ENCODE assay signal across 25 cellular contexts in the genomic region with DNA sequence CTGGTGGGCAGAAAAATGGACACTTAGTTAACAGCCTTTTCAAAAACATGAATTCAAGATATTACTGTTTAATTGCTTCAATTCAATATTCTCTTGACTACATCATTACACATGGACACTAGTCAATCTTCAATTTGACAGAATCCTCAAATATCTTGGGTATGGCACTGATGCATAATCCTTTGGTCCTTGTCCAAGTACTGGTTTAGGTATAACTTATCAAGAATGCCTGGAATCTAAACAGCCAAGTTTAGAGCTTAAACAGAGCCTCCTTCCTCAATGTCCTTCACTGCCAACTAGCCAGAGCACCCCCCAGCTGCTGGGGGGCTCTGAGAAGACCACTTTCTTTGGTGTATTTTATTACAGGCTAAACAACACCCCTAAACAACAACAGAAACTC.
"Had no signal": no experiment of that assay in that cellular context is flagged by ENCODE, and none has a peak within 500 bp of the region (broad histone marks: within the 10 kb centered on the region; RNA-seq: fewer than 3 reads in every experiment).

No MANE protein-coding gene starts in this region.

- H3K4me2 ChIP-seq: hepatocyte, smooth muscle cell had no signal

- FAIRE-seq: pancreas, TTC549 had no signal

- H2AFZ ChIP-seq: hepatocyte had no signal

- ATAC-seq: activated naive CD4-positive, alpha-beta T cell treated with anti-CD3 and anti-CD28 coated beads, Interleukin-2, amount 50 U/mL, for 72 hours; activated T-helper 17 cell treated with anti-CD3 and anti-CD28 coated beads, Interleukin-2, amount 50 U/mL, for 72 hours; esophagus mucosa; left colon; naive thymus-derived CD4-positive, alpha-beta T cell; pancreas; right lobe of liver; stimulated activated memory B cell treated with anti-CD40 and anti-IgM and Interleukin-4, amounts not matched to agents 10 μg/mL and 1 μg/mL and 100 μg/mL, for 72 hours had no signal

- H3K27ac ChIP-seq: ascending aorta, hepatocyte, pancreas, right lobe of liver, stomach, thoracic aorta, vagina, WERI-Rb-1 had no signal

- H3K27me3 ChIP-seq: ascending aorta, hepatocyte, pancreas, right lobe of liver, stomach, vagina had no signal

- H3K79me2 ChIP-seq: hepatocyte had no signal

- H3K4me3 ChIP-seq: ascending aorta, hepatocyte, pancreas, right lobe of liver, smooth muscle cell, stomach, thoracic aorta, vagina had no signal

- DNase-seq: activated CD4-positive, alpha-beta T cell treated with anti-CD3 and anti-CD28 coated beads for 1 hour; activated T-cell treated with anti-CD3 and anti-CD28 coated beads, Interleukin-2, amount 50 U/mL, for 1 hour; central memory CD4-positive, alpha-beta T cell; dermis blood vessel endothelial cell; effector CD8-positive, alpha-beta T cell; foreskin melanocyte; glutamatergic neuron; left colon; naive thymus-derived CD4-positive, alpha-beta T cell; pancreas; right lobe of liver; stimulated activated CD4-positive, alpha-beta T cell treated with anti-CD3 and anti-CD28 coated beads, Interleukin-15, amount 100 ng/mL, for 24 hours; stomach; T-helper 1 cell; WERI-Rb-1 had no signal

- H3K9me3 ChIP-seq: ascending aorta, pancreas, right lobe of liver, stomach, thoracic aorta, vagina had no signal

- H3K4me1 ChIP-seq: ascending aorta, pancreas, right lobe of liver, vagina had no signal

- H3K36me3 ChIP-seq: pancreas, right lobe of liver, vagina, WERI-Rb-1 had no signal
